ENCODE assay signal across 25 cellular contexts in genomic region chr6:131854803-131855202, GRCh38.
"Had no signal": no experiment of that assay in that cellular context is flagged by ENCODE, and none has a peak within 500 bp of the region (broad histone marks: within the 10 kb centered on the region; RNA-seq: fewer than 3 reads in every experiment).

No MANE protein-coding gene starts in this region.

- FAIRE-seq: keratinocyte, small intestine, urothelium cell line had no signal

- H3K4me3 ChIP-seq: colonic mucosa, esophagus muscularis mucosa, gastroesophageal sphincter, heart right ventricle, lung, psoas muscle, thoracic aorta, tibial nerve, upper lobe of left lung had no signal

- H3K27ac ChIP-seq: colonic mucosa, esophagus muscularis mucosa, foreskin keratinocyte, gastroesophageal sphincter, heart right ventricle, neutrophil, psoas muscle, tibial nerve, upper lobe of left lung had no signal

- H3K9me3 ChIP-seq: colonic mucosa, esophagus muscularis mucosa, gastroesophageal sphincter, heart right ventricle, neutrophil, psoas muscle, thoracic aorta, tibial nerve, upper lobe of left lung had no signal

- H3K4me1 ChIP-seq: colonic mucosa, esophagus muscularis mucosa, foreskin keratinocyte, gastroesophageal sphincter, heart right ventricle, psoas muscle, upper lobe of left lung had no signal

- DNase-seq: colonic mucosa; effector CD8-positive, alpha-beta T cell; endodermal cell; foreskin keratinocyte; heart right ventricle; hippocampal formation; naive B cell; posterior cingulate gyrus; psoas muscle; right cardiac atrium; small intestine; stimulated activated CD4-positive, alpha-beta T cell treated with anti-CD3 and anti-CD28 coated beads, Interleukin-15, amount 100 ng/mL, for 24 hours; stimulated activated CD4-positive, alpha-beta T cell treated with anti-CD3 and anti-CD28 coated beads, Interleukin-2, amount 100 ng/mL, for 48 hours; stimulated activated naive B cell treated with anti-CD40 and anti-IgM and Interleukin-4, amounts not matched to agents 10 μg/mL and 1 μg/mL and 100 μg/mL, for 72 hours; upper lobe of left lung had no signal

- ATAC-seq: foreskin keratinocyte; gastroesophageal sphincter; heart right ventricle; left lobe of liver; natural killer cell treated with Interleukin-12 subunit alpha and Interleukin-12 subunit beta and Interleukin-15 and Interleukin-18, amount 100 ng/mL, for 72 hours; psoas muscle; stimulated activated naive B cell treated with anti-CD40 and anti-IgM and Interleukin-4, amounts not matched to agents 10 μg/mL and 1 μg/mL and 100 μg/mL, for 72 hours had no signal

- H3K27me3 ChIP-seq: colonic mucosa, esophagus muscularis mucosa, foreskin keratinocyte, gastroesophageal sphincter, heart right ventricle, neutrophil, tibial nerve, upper lobe of left lung had no signal

- H3K36me3 ChIP-seq: colonic mucosa, neutrophil, upper lobe of left lung had no signal
